Comparison of ENCODE assay signal across 8 cellular contexts in the genomic region with DNA sequence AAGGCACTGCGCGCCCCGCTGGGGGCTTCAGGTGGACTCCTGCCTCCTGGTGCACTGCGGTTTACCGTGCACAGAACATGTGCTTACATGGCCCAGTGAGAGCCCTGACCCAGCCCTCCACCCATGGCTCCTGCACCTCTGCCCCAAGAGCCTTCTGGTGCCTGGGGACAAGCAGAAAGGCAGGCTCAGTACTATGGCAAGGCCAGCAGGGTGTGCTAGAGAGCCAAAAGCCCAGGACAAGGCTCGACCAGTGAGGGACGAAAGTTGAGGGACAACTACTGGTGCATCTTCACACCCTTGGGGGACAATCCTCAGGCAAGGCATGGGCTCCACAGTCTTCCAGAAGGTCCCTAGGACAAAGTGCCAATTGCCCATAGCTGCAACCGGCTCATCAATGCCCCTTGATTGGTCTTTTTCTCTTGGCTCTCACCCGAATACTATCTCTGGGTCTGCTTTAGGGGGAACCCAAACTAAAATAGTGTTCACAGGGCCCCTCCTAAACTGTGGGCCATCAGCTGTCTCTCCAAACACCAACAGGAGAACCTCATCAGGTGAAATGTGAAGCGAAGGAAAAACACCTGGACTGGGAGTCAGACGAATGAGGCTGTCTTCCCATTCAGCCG. TPM values are rescaled to one million over a fixed set of nuclear protein-coding genes. Genes with fewer than 3 reads are reported as not detected.
DNase-seq lines count a peak whose midpoint lies in the region; ATAC-seq and TF ChIP-seq lines count a peak whose summit lies in the region.

No MANE protein-coding gene starts in this region.

- ATAC-seq in GM19452 (IDR thresholded peaks at IDR 0.05; ENCODE audit: unreplicated experiment) (peak; percentile 60), right cardiac atrium (peak; percentile 57 to 73), GM18517 (IDR thresholded peaks at IDR 0.05; ENCODE audit: unreplicated experiment) (no peak)

- H3K4me3 ChIP-seq in BLaER1, result no peak overlapping the region
- no peak overlapping the region for H3K4me3 ChIP-seq in right cardiac atrium (ENCODE audit: low read length)
- no peak overlapping the region for H3K4me3 ChIP-seq in sigmoid colon

- H3K36me3 ChIP-seq in BLaER1, result peaks cover 65% of the 10 kb centered on the region
- no peaks in the 10 kb centered on the region for H3K36me3 ChIP-seq in sigmoid colon

- peak; percentile 19 to 63 (median 52) for TF ChIP-seq CTCF in sigmoid colon (IDR thresholded peaks at IDR 0.05)

- intact Hi-C loops in right cardiac atrium (cut with DNase I) (loop anchor here in 2 of 4 donors (10.0 kb wide), 1 partner anchor 130 kb away; no protein-coding TSS in a partner anchor), sigmoid colon (cut with DNase I) (no loop called here)

- peak overlapping the region; percentile 41 for H3K4me2 ChIP-seq in BLaER1

- TF ChIP-seq POLR2A in sigmoid colon (IDR thresholded peaks at IDR 0.05), result no peak

- H3K9me3 ChIP-seq in BLaER1 (no peaks in the 10 kb centered on the region), right cardiac atrium (ENCODE audit: control insufficient read depth, low read length) (no peaks in the 10 kb centered on the region), sigmoid colon (no peaks in the 10 kb centered on the region)

- H3K27me3 ChIP-seq in BLaER1 (no peaks in the 10 kb centered on the region), right cardiac atrium (ENCODE audit: control insufficient read depth, insufficient read depth) (no peaks in the 10 kb centered on the region), sigmoid colon (no peaks in the 10 kb centered on the region)

- 54% methylated on average over 12 of the region's 12 CpGs for WGBS in right cardiac atrium
- WGBS in sigmoid colon, 2 donors, result 52 to 61% methylated on average over 12 of the region's 12 CpGs

- DNase-seq in M059J (ENCODE audit: low read depth), result peak; percentile 55
- DNase-seq in T follicular helper cell (ENCODE audit: low read depth), result peak; percentile 31
- peak; percentile 37 for DNase-seq in amniotic epithelial cell (ENCODE audit: low read depth)
- DNase-seq in right cardiac atrium, result peak; percentile 41 to 76 (median 74)
- DNase-seq in sigmoid colon, result no peak

- H3K27ac ChIP-seq in BLaER1 (no peak overlapping the region), right cardiac atrium (ENCODE audit: low read length) (no peak overlapping the region), sigmoid colon (no peak overlapping the region)

- no peak overlapping the region for H3K9ac ChIP-seq in BLaER1

- no peak for TF ChIP-seq EP300 in sigmoid colon (IDR thresholded peaks at IDR 0.05)

- peaks cover 48% of the 10 kb centered on the region for H4K20me1 ChIP-seq in BLaER1

- peaks cover 44% of the 10 kb centered on the region for H3K4me1 ChIP-seq in BLaER1
- no peaks in the 10 kb centered on the region for H3K4me1 ChIP-seq in right cardiac atrium (ENCODE audit: control insufficient read depth, insufficient read depth, low read length)
- no peaks in the 10 kb centered on the region for H3K4me1 ChIP-seq in sigmoid colon

RNA-seq across cellular contexts. Expression of a gene that starts 13.5 kb away (rescaled TPM):
- total RNA-seq in M059J (2014; rRNA removed; shearing (Covaris generic)), result not detected in 2 replicates
- 1 to 10 TPM in 2 of 4 donors, under 1 TPM in 2; 0.54 to 3.4 (median 0.81) TPM for total RNA-seq in right cardiac atrium
- 3.6 TPM for polyA plus RNA-seq in right cardiac atrium
- total RNA-seq in sigmoid colon, result 1 to 10 TPM in 1 of 4 donors, not detected in 3; 2.1 TPM
- polyA plus RNA-seq in sigmoid colon, result 1 to 10 TPM in 2 of 3 donors, not detected in 1; 1.2 to 1.8 TPM

RNA-seq across cellular contexts. Expression of a gene that starts 32.4 kb away (rescaled TPM):
- total RNA-seq in M059J (2014; rRNA removed; shearing (Covaris generic)), result not detected in 2 replicates
- 1 to 10 TPM in 2 of 4 donors, under 1 TPM in 2; 0.71 to 7.4 (median 2.8) TPM for total RNA-seq in right cardiac atrium
- polyA plus RNA-seq in right cardiac atrium, result 4.1 TPM
- total RNA-seq in sigmoid colon, result 1 to 10 TPM in 2 of 4 donors, not detected in 2; 2.5 to 4.3 TPM
- polyA plus RNA-seq in sigmoid colon, result 10 to 100 TPM in 1 of 3 donors, 1 to 10 TPM in 1, under 1 TPM in 1; 0.26 to 27.6 (median 5.3) TPM

RNA-seq across cellular contexts. Expression of a gene that starts 40.6 kb away (rescaled TPM):
- total RNA-seq in M059J (2014; rRNA removed; shearing (Covaris generic)), result not detected in 2 replicates
- total RNA-seq in right cardiac atrium (1 to 10 TPM in 3 of 4 donors, under 1 TPM in 1; 0.97 to 2.2 (median 1.3) TPM), sigmoid colon (1 to 10 TPM in 2 of 4 donors, under 1 TPM in 2; 0.49 to 5.5 (median 0.81) TPM)
- polyA plus RNA-seq in right cardiac atrium (0.70 TPM), sigmoid colon (under 1 TPM in 1 of 3 donors, not detected in 2; 0.61 TPM)

RNA-seq across cellular contexts. Expression of a gene that starts 51.2 kb away (rescaled TPM):
- total RNA-seq in M059J (2014; rRNA removed; shearing (Covaris generic)), result not detected in 2 replicates
- total RNA-seq in right cardiac atrium (1 to 10 TPM in 3 of 4 donors, under 1 TPM in 1; 0.59 to 2.5 (median 1.6) TPM), sigmoid colon (1 to 10 TPM in 1 of 4 donors, under 1 TPM in 1, not detected in 2; 0.33 to 2.5 TPM)
- polyA plus RNA-seq in right cardiac atrium (1.7 TPM), sigmoid colon (10 to 100 TPM in 2 of 3 donors, under 1 TPM in 1; 0.06 to 25.2 (median 14.3) TPM)
